In genomic region chr10:30062090-30062489, GRCh38 we compare ENCODE assay signal across 17 cellular contexts. TPM values are rescaled to one million over a fixed set of nuclear protein-coding genes. Genes with fewer than 3 reads are reported as not detected.
DNase-seq lines count a peak whose midpoint lies in the region; ATAC-seq and TF ChIP-seq lines count a peak whose summit lies in the region.
"Had no signal": no experiment of that assay in that cellular context is flagged by ENCODE, and none has a peak within 500 bp of the region (broad histone marks: within the 10 kb centered on the region; RNA-seq: fewer than 3 reads in every experiment).

No MANE protein-coding gene starts in this region.

- no peaks in the 10 kb centered on the region for H3K27me3 ChIP-seq in adipocyte (replicated peaks; ENCODE audit: control insufficient read depth, insufficient read depth, low read length)

- H3K9ac ChIP-seq in adipocyte (ENCODE audit: low read length): no peak overlapping the region

- H3K4me3 ChIP-seq in adipocyte (ENCODE audit: low read length) (no peak overlapping the region), fibroblast of the aortic adventitia (ENCODE audit: low read depth, low read length) (no peak overlapping the region)
- H3K4me3 ChIP-seq: colonic mucosa had no signal

- H3K4me1 ChIP-seq in adipocyte (ENCODE audit: control insufficient read depth, insufficient read depth, low read length): peaks cover 42% of the 10 kb centered on the region
- H3K4me1 ChIP-seq: colonic mucosa had no signal

- no peaks in the 10 kb centered on the region for H3K9me3 Mint-ChIP-seq in activated naive CD8-positive, alpha-beta T cell treated with anti-CD3 and anti-CD28 coated beads, Interleukin-2, amount 50 U/mL, for 24 hours
- H3K9me3 Mint-ChIP-seq: activated naive CD8-positive, alpha-beta T cell treated with anti-CD3 and anti-CD28 coated beads, Interleukin-2, amount 10 ng/mL, durations not matched to agents 7 days and 5 days had no signal

- no peak overlapping the region for H3K27ac Mint-ChIP-seq in activated naive CD8-positive, alpha-beta T cell treated with anti-CD3 and anti-CD28 coated beads, Interleukin-2, amount 50 U/mL, for 24 hours
- H3K27ac Mint-ChIP-seq: activated CD4-positive, alpha-beta T cell treated with anti-CD3 and anti-CD28 coated beads for 36 hours; activated naive CD8-positive, alpha-beta T cell treated with anti-CD3 and anti-CD28 coated beads, Interleukin-2, amount 10 ng/mL, durations not matched to agents 7 days and 5 days; B cell had no signal

- CTCF ChIA-PET in GM10248 (lab: Yijun Ruan, JAX): no interaction called here

- H3K27me3 Mint-ChIP-seq in activated naive CD8-positive, alpha-beta T cell treated with anti-CD3 and anti-CD28 coated beads, Interleukin-2, amount 50 U/mL, for 24 hours: peaks cover 51% of the 10 kb centered on the region

- no peaks in the 10 kb centered on the region for H3K9me3 ChIP-seq in adipocyte (ENCODE audit: control insufficient read depth, low read length)
- H3K9me3 ChIP-seq: colonic mucosa had no signal

- DNase-seq in AG08395 (ENCODE audit: low spot score): peak; percentile 78
- DNase-seq in HCEC 1CT: peak; percentile 86
- peak; percentile 71 for DNase-seq in adipocyte (ENCODE audit: low read depth)
- DNase-seq in fibroblast of the aortic adventitia (ENCODE audit: low read depth): peak; percentile 62
- no peak for DNase-seq in activated naive CD8-positive, alpha-beta T cell treated with anti-CD3 and anti-CD28 coated beads, Interleukin-2, amount 50 U/mL, for 24 hours
- no peak for DNase-seq in GM10248 (ENCODE audit: extremely low spot score)
- DNase-seq: activated CD4-positive, alpha-beta T cell treated with anti-CD3 and anti-CD28 coated beads for 36 hours; activated naive CD8-positive, alpha-beta T cell treated with anti-CD3 and anti-CD28 coated beads, Interleukin-2, amount 10 ng/mL, durations not matched to agents 7 days and 5 days; colonic mucosa; Kasumi-1; NCI-H187 treated with DMSO at 0.1 percent for 48 hours; NCI-H524 treated with DMSO at 0.1 percent for 48 hours; RPMI8226; stimulated activated naive CD4-positive, alpha-beta T cell treated with Interleukin-2 at 50 U/mL for 16 hours had no signal

- TF ChIP-seq CTCF in fibroblast of the aortic adventitia (IDR thresholded peaks at IDR 0.05; ENCODE audit: insufficient read depth, low read length): no peak
- TF ChIP-seq CTCF in GM10248 (IDR thresholded peaks at IDR 0.05; ENCODE audit: control extremely low read depth, extremely low read depth, low read depth, missing control alignments): no peak

- no peak overlapping the region for H3K4me3 Mint-ChIP-seq in activated naive CD8-positive, alpha-beta T cell treated with anti-CD3 and anti-CD28 coated beads, Interleukin-2, amount 50 U/mL, for 24 hours
- H3K4me3 Mint-ChIP-seq: activated CD4-positive, alpha-beta T cell treated with anti-CD3 and anti-CD28 coated beads for 36 hours; activated naive CD8-positive, alpha-beta T cell treated with anti-CD3 and anti-CD28 coated beads, Interleukin-2, amount 10 ng/mL, durations not matched to agents 7 days and 5 days; B cell had no signal

- ATAC-seq in GM19455 (IDR thresholded peaks at IDR 0.05; ENCODE audit: unreplicated experiment): no peak
- ATAC-seq in HG03439 (IDR thresholded peaks at IDR 0.05; ENCODE audit: unreplicated experiment): no peak
- no peak for ATAC-seq in activated naive CD8-positive, alpha-beta T cell treated with anti-CD3 and anti-CD28 coated beads, Interleukin-2, amount 50 U/mL, for 24 hours
- ATAC-seq: activated CD4-positive, alpha-beta T cell treated with anti-CD3 and anti-CD28 coated beads for 36 hours had no signal

- POLR2A ChIA-PET in GM10248 (lab: Yijun Ruan, JAX): no interaction called here

- H3K4me1 Mint-ChIP-seq in activated naive CD8-positive, alpha-beta T cell treated with anti-CD3 and anti-CD28 coated beads, Interleukin-2, amount 50 U/mL, for 24 hours: peaks cover 7% of the 10 kb centered on the region

- no peaks in the 10 kb centered on the region for H3K36me3 Mint-ChIP-seq in activated naive CD8-positive, alpha-beta T cell treated with anti-CD3 and anti-CD28 coated beads, Interleukin-2, amount 50 U/mL, for 24 hours (ENCODE audit: low read depth)
- H3K36me3 Mint-ChIP-seq: activated naive CD8-positive, alpha-beta T cell treated with anti-CD3 and anti-CD28 coated beads, Interleukin-2, amount 10 ng/mL, durations not matched to agents 7 days and 5 days had no signal

- no peaks in the 10 kb centered on the region for H3K36me3 ChIP-seq in adipocyte (ENCODE audit: control insufficient read depth, insufficient read depth, low read length, severe bottlenecking)
- H3K36me3 ChIP-seq: colonic mucosa had no signal

RNA-seq across cellular contexts. Expression of gene JCAD, which starts 2.7 kb away (rescaled TPM):
- total RNA-seq in fibroblast of the aortic adventitia (ENCODE audit: low replicate concordance): 2.3 and 27.9 TPM in 2 replicates
- total RNA-seq: activated CD4-positive, alpha-beta T cell treated with anti-CD3 and anti-CD28 coated beads for 36 hours had no signal

Comparison
In these comparisons a context has a peak if more than half of its experiments do, and no peak if none do; other contexts are left out.
1. DNase-seq: peak in AG08395 (single experiment), HCEC 1CT (single experiment), adipocyte (single experiment) and fibroblast of the aortic adventitia (single experiment); none in activated naive CD8-positive, alpha-beta T cell treated with anti-CD3 and anti-CD28 coated beads, Interleukin-2, amount 50 U/mL, for 24 hours (single experiment) and GM10248 (single experiment).